10 cellular contexts compared by ENCODE assay signal in genomic region chrX:40132751-40133150, GRCh38. TPM values are rescaled to one million over a fixed set of nuclear protein-coding genes. Genes with fewer than 3 reads are reported as not detected.
DNase-seq lines count a peak whose midpoint lies in the region; ATAC-seq and TF ChIP-seq lines count a peak whose summit lies in the region.
"Had no signal": no experiment of that assay in that cellular context is flagged by ENCODE, and none has a peak within 500 bp of the region (broad histone marks: within the 10 kb centered on the region; RNA-seq: fewer than 3 reads in every experiment).

No MANE protein-coding gene starts in this region.

- H3K27ac ChIP-seq in AG04450 (ENCODE audit: low read depth, low read length) (peak overlapping the region; percentile 52), fibroblast of lung (ENCODE audit: insufficient read depth, low read length) (no peak overlapping the region)

- no peaks in the 10 kb centered on the region for H3K27me3 Mint-ChIP-seq in osteocyte (ENCODE audit: unreplicated experiment)

- no peaks in the 10 kb centered on the region for H3K36me3 ChIP-seq in fibroblast of lung (ENCODE audit: control insufficient read depth, insufficient read depth, low read length)

- H2AFZ ChIP-seq in fibroblast of lung (ENCODE audit: low read length): no peak overlapping the region

- no peaks in the 10 kb centered on the region for H3K79me2 ChIP-seq in fibroblast of lung (ENCODE audit: control insufficient read depth, insufficient read depth, low read length)

- TF ChIP-seq CTCF in AG04450 (IDR thresholded peaks at IDR 0.05; ENCODE audit: low read depth, low read length) (no peak), fibroblast of lung (conservative IDR thresholded peaks at IDR 0.05 in 1 of 2, IDR thresholded peaks at IDR 0.05 in 1 of 2; ENCODE audit: low read depth in 1 of 2, low read length in 2 of 2) (no peak), osteocyte (IDR thresholded peaks at IDR 0.05) (no peak)

- CTCF ChIA-PET in AG04450 (lab: Charles Lee): no interaction called here

- POLR2A ChIA-PET in AG04450 (lab: Yijun Ruan, JAX): no interaction called here

- H3K4me3 ChIP-seq in AG04450 (ENCODE audit: low read depth, low read length) (no peak overlapping the region), fibroblast of lung (replicated peaks in 1 of 4; ENCODE audit: control extremely low read depth in 1 of 4, insufficient read depth in 1 of 4, low read depth in 3 of 4, low read length in 4 of 4) (no peak overlapping the region)

- no peaks in the 10 kb centered on the region for H4K20me1 ChIP-seq in fibroblast of lung (ENCODE audit: control insufficient read depth, extremely low read depth, insufficient read depth, low read length)

- no peaks in the 10 kb centered on the region for H3K36me3 Mint-ChIP-seq in osteocyte (ENCODE audit: unreplicated experiment)

- DNase-seq in AG04450 (ENCODE audit: low read depth, low spot score) (no peak), RPMI7951 (ENCODE audit: low read depth) (peak; percentile 84), fibroblast of lung (ENCODE audit: low read depth in 2 of 2) (peak; percentile 86 to 87), osteocyte (ENCODE audit: extremely low spot score, unreplicated experiment) (no peak), T1000 (lab: John Stamatoyannopoulos, UW) (no peak), ecto neural progenitor cell (ENCODE audit: low spot score) (no peak), NCI-H69 (lab: John Stamatoyannopoulos, UW) (no peak)
- DNase-seq: C1 segment of cervical spinal cord, NCI-H1105 had no signal

- H3K9ac ChIP-seq in fibroblast of lung (ENCODE audit: insufficient read depth, low read length): no peak overlapping the region

- H3K4me3 Mint-ChIP-seq in osteocyte (ENCODE audit: unreplicated experiment): no peak overlapping the region

- no peaks in the 10 kb centered on the region for H3K9me3 Mint-ChIP-seq in osteocyte (ENCODE audit: unreplicated experiment)

- peak overlapping the region; percentile 83 for H3K27ac Mint-ChIP-seq in osteocyte (ENCODE audit: unreplicated experiment)

- peaks cover 20% of the 10 kb centered on the region for H3K4me1 Mint-ChIP-seq in osteocyte (ENCODE audit: unreplicated experiment)

- H3K9me3 ChIP-seq in AG04450 (ENCODE audit: control insufficient read depth, insufficient read depth, low read length): no peaks in the 10 kb centered on the region
- no peaks in the 10 kb centered on the region for H3K9me3 ChIP-seq in fibroblast of lung (ENCODE audit: control insufficient read depth, insufficient read depth, low read depth, low read length)

- no peak overlapping the region for H3K4me2 ChIP-seq in fibroblast of lung (ENCODE audit: extremely low read depth, insufficient read depth, low read length)

- no peak for ATAC-seq in HG03571 (IDR thresholded peaks at IDR 0.05; ENCODE audit: unreplicated experiment)

- H3K27me3 ChIP-seq in AG04450 (ENCODE audit: control insufficient read depth, insufficient read depth, low read length): no peaks in the 10 kb centered on the region
- no peaks in the 10 kb centered on the region for H3K27me3 ChIP-seq in fibroblast of lung (ENCODE audit: control insufficient read depth, insufficient read depth, low read length)

- H3K4me1 ChIP-seq in fibroblast of lung (ENCODE audit: control insufficient read depth, extremely low read depth, insufficient read depth, low read length): no peaks in the 10 kb centered on the region

RNA-seq across cellular contexts. Expression of gene BCOR, which starts 35.0 kb away (rescaled TPM):
- polyA plus RNA-seq in AG04450 (2011; rRNA removed) (5.4 and 8.6 TPM in 2 replicates), fibroblast of lung (3.0 TPM in 2 replicates)
- 13.0 and 16.9 TPM in 2 replicates for polyA minus RNA-seq in AG04450 (2011; rRNA and poly(A)+ RNA removed)
- total RNA-seq in RPMI7951 (2014; rRNA removed; shearing (Covaris generic)): 29.5 and 42.9 TPM in 2 replicates
- total RNA-seq in fibroblast of lung (4.9 and 5.8 TPM in 2 replicates), osteocyte (24.1 and 24.8 TPM in 2 replicates)
- 5.6 and 6.4 TPM in 2 replicates for polyA plus RNA-seq in fibroblast of lung (2012)
- 10.6 and 15.2 TPM in 2 replicates for polyA minus RNA-seq in fibroblast of lung (ENCODE audit: low replicate concordance)

Comparison
In these comparisons a context has a peak if more than half of its experiments do, and no peak if none do; other contexts are left out.
1. DNase-seq: peak in RPMI7951 (single experiment) and fibroblast of lung (2 of 2); none in AG04450 (single experiment), osteocyte (single experiment), T1000 (single experiment), ecto neural progenitor cell (single experiment) and NCI-H69 (single experiment).